ENCODE assay signal across 1 cellular context in genomic region chr20:41135888-41136243, GRCh38.
TF ChIP-seq lines count a peak whose summit lies in the region.

No MANE protein-coding gene starts in this region.

TF ChIP-seq in IMR-90, 13 proteins besides CTCF, POLR2A, EP300 and RAD21 (continued from another document):
- TF ChIP-seq RCOR1 (IDR thresholded peaks at IDR 0.05; ENCODE audit: insufficient replicate concordance, low read length) (no peak), MXI1 (IDR thresholded peaks at IDR 0.05; ENCODE audit: borderline replicate concordance, low read depth, low read length) (no peak), USF2 (IDR thresholded peaks at IDR 0.05; ENCODE audit: low read depth, low read length) (no peak), CEBPB (IDR thresholded peaks at IDR 0.05; ENCODE audit: low read depth, low read length) (no peak), SMC3 (IDR thresholded peaks at IDR 0.05; ENCODE audit: low read depth, low read length) (no peak), NFE2L2 (IDR thresholded peaks at IDR 0.05; ENCODE audit: low read depth, low read length) (no peak), BHLHE40 (IDR thresholded peaks at IDR 0.05; ENCODE audit: low read depth, low read length) (no peak), CHD1 (IDR thresholded peaks at IDR 0.05; ENCODE audit: low read depth, low read length) (no peak)
- TF ChIP-seq, protein P1, sequence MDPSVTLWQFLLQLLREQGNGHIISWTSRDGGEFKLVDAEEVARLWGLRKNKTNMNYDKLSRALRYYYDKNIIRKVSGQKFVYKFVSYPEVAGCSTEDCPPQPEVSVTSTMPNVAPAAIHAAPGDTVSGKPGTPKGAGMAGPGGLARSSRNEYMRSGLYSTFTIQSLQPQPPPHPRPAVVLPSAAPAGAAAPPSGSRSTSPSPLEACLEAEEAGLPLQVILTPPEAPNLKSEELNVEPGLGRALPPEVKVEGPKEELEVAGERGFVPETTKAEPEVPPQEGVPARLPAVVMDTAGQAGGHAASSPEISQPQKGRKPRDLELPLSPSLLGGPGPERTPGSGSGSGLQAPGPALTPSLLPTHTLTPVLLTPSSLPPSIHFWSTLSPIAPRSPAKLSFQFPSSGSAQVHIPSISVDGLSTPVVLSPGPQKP (IDR thresholded peaks at IDR 0.05; ENCODE audit: borderline replicate concordance, low read depth, low read length), result no peak
